Comparison of ENCODE assay signal across 1 cellular context in the genomic region with DNA sequence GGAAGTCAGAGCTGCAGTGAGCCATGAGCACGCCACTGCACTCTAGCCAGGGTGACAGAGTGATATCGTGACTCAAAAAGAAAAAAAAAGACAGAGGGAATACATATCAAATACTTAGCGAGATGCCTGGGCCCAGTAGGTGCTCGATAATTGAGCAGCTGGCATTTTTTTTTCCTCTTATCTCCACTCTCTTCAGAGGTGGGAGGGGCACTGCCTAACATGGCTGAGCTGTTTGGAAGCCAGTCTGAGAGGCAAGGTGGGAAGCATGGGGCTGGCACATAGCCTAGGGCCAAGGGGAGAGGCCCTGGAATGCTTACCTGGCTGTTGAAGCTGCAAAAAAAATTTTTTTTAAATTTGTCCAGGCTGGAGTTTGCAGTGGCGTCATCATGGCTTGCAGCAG.
TF ChIP-seq lines count a peak whose summit lies in the region.

No MANE protein-coding gene starts in this region.

TF ChIP-seq in H1, 55 proteins besides CTCF, POLR2A, EP300 and RAD21:
- TF ChIP-seq CREB1 (IDR thresholded peaks at IDR 0.05) = no peak
- TF ChIP-seq BCL11A (IDR thresholded peaks at IDR 0.05; ENCODE audit: low read depth in 2 of 2, low read length in 2 of 2) = no peak
- no peak for TF ChIP-seq TBP (IDR thresholded peaks at IDR 0.05; ENCODE audit: low read depth, low read length)
- TF ChIP-seq CBX8 (IDR thresholded peaks at IDR 0.05; ENCODE audit: borderline replicate concordance, low read depth, low read length) = no peak
